1 cellular context compared by ENCODE assay signal in the genomic region with DNA sequence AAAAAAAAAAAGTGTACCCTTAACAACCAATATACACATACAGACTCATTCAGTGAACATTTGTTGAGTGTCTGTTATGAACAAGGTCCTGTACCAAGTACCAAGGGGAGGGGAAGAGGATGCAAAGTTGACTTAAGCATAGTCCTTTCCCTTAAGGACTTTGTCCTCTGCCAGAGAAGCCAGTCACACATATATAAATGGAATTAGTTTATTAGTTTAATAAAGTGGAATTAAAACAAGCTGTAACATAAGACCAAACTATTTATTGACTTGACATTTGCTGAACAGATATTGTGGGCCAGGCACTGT.
TF ChIP-seq lines count a peak whose summit lies in the region.

No MANE protein-coding gene starts in this region.

TF ChIP-seq in GM12891, 5 proteins besides CTCF, POLR2A, EP300 and RAD21:
- TF ChIP-seq SPI1 (IDR thresholded peaks at IDR 0.05; ENCODE audit: low read depth, low read length): no peak
- no peak for TF ChIP-seq POLR2AphosphoS5 (IDR thresholded peaks at IDR 0.05; ENCODE audit: low read depth, low read length)
- TF ChIP-seq PAX5 (IDR thresholded peaks at IDR 0.05; ENCODE audit: insufficient read depth, low read length, severe bottlenecking): no peak
- no peak for TF ChIP-seq TAF1 (IDR thresholded peaks at IDR 0.05; ENCODE audit: low read depth, low read length)
- TF ChIP-seq POU2F2 (IDR thresholded peaks at IDR 0.05; ENCODE audit: low read depth, low read length): no peak
TF ChIP-seq in GM12891: peak in this region for 0.
